1 cellular context compared by ENCODE assay signal in the genomic region with DNA sequence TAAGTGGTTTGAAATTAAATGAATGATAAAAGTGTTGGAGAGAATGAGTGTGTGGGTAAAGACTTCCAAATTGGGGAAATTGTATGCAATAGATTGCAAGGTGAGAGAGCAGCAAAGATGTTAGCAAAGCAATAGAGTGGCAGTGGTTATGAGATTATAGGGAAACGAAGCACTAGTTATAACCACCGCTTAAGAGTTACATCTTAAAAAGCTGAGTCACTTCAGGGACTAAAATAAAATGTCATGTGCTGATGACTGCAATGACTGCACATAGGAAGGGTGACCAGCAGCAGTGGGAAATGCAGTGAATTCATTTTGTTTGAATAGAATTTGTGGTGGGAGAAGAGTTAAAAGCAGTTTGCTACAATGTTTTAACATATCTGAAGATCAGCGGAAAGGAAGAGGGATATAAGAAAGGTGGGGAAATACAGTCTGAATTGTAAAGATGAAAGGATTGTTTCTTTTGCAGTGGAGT.
TF ChIP-seq lines count a peak whose summit lies in the region.

No MANE protein-coding gene starts in this region.

TF ChIP-seq in K562, 482 proteins besides CTCF, POLR2A, EP300 and RAD21 (continued from another document and continues in another):
- TF ChIP-seq BACH1 (tag; IDR thresholded peaks at IDR 0.05) (peak; percentile 98), ZEB2 (IDR thresholded peaks at IDR 0.05) (no peak), ILK (tag; IDR thresholded peaks at IDR 0.05; ENCODE audit: borderline replicate concordance, low read depth) (no peak), NCOA4 (IDR thresholded peaks at IDR 0.05; ENCODE audit: partially characterized antibody) (no peak), HEY1 (CRISPR knock-in tag; IDR thresholded peaks at IDR 0.05; ENCODE audit: borderline replicate concordance) (no peak), L3MBTL2 (IDR thresholded peaks at IDR 0.05) (peak; percentile 78), SETDB1 (IDR thresholded peaks at IDR 0.05; ENCODE audit: low read length) (no peak), HMGN3 (IDR thresholded peaks at IDR 0.05; ENCODE audit: borderline replicate concordance, extremely low read depth, insufficient read length, low read depth, low read length) (no peak), TAF9B (IDR thresholded peaks at IDR 0.05; ENCODE audit: partially characterized antibody) (peak; percentile 58), CSDE1 (IDR thresholded peaks at IDR 0.05) (no peak), EP400 (IDR thresholded peaks at IDR 0.05) (peak; percentile 47), ZNF75A (CRISPR knock-in tag; IDR thresholded peaks at IDR 0.05) (peak; percentile 90), SMARCC2 (IDR thresholded peaks at IDR 0.05; ENCODE audit: low read depth) (0 out of 2 replicates have a peak, but pooled peaks have one; percentile 51), BRD4 (IDR thresholded peaks at IDR 0.05) (no peak), C11orf30 (IDR thresholded peaks at IDR 0.05; ENCODE audit: low read depth) (peak; percentile 95), XRCC5 (IDR thresholded peaks at IDR 0.05; ENCODE audit: low read depth, low read length) (no peak), CHD1 (IDR thresholded peaks at IDR 0.05; ENCODE audit: low read length) (no peak), ZBTB8A (IDR thresholded peaks at IDR 0.05; ENCODE audit: partially characterized antibody) (no peak), ZNF717 (CRISPR knock-in tag; IDR thresholded peaks at IDR 0.05) (no peak), SRSF9 (IDR thresholded peaks at IDR 0.05; ENCODE audit: borderline replicate concordance, low read depth, low read length) (no peak), ILF3 (IDR thresholded peaks at IDR 0.05; ENCODE audit: borderline replicate concordance) (no peak), BCL6 (CRISPR knock-in tag; IDR thresholded peaks at IDR 0.05) (no peak), HDAC6 (IDR thresholded peaks at IDR 0.05; ENCODE audit: low read depth, low read length) (no peak), RNF2 (IDR thresholded peaks at IDR 0.05) (no peak), MEF2D (tag; conservative IDR thresholded peaks at IDR 0.05; ENCODE audit: low read depth) (peak; percentile 97), RBM17 (IDR thresholded peaks at IDR 0.05; ENCODE audit: borderline replicate concordance, low read depth, low read length) (no peak), TRIM28 (IDR thresholded peaks at IDR 0.05) (no peak), GABPB2 (CRISPR knock-in tag; conservative IDR thresholded peaks at IDR 0.05) (no peak), LEF1 (IDR thresholded peaks at IDR 0.05) (peak; percentile 80)
- TF ChIP-seq, protein P1, sequence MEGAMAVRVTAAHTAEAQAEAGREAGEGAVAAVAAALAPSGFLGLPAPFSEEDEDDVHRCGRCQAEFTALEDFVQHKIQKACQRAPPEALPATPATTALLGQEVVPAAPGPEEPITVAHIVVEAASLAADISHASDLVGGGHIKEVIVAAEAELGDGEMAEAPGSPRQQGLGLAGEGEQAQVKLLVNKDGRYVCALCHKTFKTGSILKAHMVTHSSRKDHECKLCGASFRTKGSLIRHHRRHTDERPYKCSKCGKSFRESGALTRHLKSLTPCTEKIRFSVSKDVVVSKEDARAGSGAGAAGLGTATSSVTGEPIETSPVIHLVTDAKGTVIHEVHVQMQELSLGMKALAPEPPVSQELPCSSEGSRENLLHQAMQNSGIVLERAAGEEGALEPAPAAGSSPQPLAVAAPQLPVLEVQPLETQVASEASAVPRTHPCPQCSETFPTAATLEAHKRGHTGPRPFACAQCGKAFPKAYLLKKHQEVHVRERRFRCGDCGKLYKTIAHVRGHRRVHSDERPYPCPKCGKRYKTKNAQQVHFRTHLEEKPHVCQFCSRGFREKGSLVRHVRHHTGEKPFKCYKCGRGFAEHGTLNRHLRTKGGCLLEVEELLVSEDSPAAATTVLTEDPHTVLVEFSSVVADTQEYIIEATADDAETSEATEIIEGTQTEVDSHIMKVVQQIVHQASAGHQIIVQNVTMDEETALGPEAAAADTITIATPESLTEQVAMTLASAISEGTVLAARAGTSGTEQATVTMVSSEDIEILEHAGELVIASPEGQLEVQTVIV (CRISPR knock-in tag; IDR thresholded peaks at IDR 0.05; ENCODE audit: borderline replicate concordance): no peak
- TF ChIP-seq, protein P2, sequence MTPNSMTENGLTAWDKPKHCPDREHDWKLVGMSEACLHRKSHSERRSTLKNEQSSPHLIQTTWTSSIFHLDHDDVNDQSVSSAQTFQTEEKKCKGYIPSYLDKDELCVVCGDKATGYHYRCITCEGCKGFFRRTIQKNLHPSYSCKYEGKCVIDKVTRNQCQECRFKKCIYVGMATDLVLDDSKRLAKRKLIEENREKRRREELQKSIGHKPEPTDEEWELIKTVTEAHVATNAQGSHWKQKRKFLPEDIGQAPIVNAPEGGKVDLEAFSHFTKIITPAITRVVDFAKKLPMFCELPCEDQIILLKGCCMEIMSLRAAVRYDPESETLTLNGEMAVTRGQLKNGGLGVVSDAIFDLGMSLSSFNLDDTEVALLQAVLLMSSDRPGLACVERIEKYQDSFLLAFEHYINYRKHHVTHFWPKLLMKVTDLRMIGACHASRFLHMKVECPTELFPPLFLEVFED (CRISPR knock-in tag; conservative IDR thresholded peaks at IDR 0.05): no peak
- TF ChIP-seq, protein P3, sequence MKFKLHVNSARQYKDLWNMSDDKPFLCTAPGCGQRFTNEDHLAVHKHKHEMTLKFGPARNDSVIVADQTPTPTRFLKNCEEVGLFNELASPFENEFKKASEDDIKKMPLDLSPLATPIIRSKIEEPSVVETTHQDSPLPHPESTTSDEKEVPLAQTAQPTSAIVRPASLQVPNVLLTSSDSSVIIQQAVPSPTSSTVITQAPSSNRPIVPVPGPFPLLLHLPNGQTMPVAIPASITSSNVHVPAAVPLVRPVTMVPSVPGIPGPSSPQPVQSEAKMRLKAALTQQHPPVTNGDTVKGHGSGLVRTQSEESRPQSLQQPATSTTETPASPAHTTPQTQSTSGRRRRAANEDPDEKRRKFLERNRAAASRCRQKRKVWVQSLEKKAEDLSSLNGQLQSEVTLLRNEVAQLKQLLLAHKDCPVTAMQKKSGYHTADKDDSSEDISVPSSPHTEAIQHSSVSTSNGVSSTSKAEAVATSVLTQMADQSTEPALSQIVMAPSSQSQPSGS (CRISPR knock-in tag; IDR thresholded peaks at IDR 0.05): no peak
- TF ChIP-seq, protein P4, sequence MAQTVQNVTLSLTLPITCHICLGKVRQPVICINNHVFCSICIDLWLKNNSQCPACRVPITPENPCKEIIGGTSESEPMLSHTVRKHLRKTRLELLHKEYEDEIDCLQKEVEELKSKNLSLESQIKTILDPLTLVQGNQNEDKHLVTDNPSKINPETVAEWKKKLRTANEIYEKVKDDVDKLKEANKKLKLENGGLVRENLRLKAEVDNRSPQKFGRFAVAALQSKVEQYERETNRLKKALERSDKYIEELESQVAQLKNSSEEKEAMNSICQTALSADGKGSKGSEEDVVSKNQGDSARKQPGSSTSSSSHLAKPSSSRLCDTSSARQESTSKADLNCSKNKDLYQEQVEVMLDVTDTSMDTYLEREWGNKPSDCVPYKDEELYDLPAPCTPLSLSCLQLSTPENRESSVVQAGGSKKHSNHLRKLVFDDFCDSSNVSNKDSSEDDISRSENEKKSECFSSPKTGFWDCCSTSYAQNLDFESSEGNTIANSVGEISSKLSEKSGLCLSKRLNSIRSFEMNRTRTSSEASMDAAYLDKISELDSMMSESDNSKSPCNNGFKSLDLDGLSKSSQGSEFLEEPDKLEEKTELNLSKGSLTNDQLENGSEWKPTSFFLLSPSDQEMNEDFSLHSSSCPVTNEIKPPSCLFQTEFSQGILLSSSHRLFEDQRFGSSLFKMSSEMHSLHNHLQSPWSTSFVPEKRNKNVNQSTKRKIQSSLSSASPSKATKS (CRISPR knock-in tag; IDR thresholded peaks at IDR 0.05): no peak
- TF ChIP-seq, protein P5, sequence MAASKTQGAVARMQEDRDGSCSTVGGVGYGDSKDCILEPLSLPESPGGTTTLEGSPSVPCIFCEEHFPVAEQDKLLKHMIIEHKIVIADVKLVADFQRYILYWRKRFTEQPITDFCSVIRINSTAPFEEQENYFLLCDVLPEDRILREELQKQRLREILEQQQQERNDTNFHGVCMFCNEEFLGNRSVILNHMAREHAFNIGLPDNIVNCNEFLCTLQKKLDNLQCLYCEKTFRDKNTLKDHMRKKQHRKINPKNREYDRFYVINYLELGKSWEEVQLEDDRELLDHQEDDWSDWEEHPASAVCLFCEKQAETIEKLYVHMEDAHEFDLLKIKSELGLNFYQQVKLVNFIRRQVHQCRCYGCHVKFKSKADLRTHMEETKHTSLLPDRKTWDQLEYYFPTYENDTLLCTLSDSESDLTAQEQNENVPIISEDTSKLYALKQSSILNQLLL (CRISPR knock-in tag; IDR thresholded peaks at IDR 0.05; ENCODE audit: borderline replicate concordance): no peak
- TF ChIP-seq, protein P6, sequence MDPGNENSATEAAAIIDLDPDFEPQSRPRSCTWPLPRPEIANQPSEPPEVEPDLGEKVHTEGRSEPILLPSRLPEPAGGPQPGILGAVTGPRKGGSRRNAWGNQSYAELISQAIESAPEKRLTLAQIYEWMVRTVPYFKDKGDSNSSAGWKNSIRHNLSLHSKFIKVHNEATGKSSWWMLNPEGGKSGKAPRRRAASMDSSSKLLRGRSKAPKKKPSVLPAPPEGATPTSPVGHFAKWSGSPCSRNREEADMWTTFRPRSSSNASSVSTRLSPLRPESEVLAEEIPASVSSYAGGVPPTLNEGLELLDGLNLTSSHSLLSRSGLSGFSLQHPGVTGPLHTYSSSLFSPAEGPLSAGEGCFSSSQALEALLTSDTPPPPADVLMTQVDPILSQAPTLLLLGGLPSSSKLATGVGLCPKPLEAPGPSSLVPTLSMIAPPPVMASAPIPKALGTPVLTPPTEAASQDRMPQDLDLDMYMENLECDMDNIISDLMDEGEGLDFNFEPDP (CRISPR knock-in tag; IDR thresholded peaks at IDR 0.05): no peak
- TF ChIP-seq, protein P7, sequence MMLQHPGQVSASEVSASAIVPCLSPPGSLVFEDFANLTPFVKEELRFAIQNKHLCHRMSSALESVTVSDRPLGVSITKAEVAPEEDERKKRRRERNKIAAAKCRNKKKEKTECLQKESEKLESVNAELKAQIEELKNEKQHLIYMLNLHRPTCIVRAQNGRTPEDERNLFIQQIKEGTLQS (IDR thresholded peaks at IDR 0.05): peak; percentile 91
- TF ChIP-seq, protein P7 (CRISPR knock-in tag; conservative IDR thresholded peaks at IDR 0.05): no peak
- TF ChIP-seq, protein P8, sequence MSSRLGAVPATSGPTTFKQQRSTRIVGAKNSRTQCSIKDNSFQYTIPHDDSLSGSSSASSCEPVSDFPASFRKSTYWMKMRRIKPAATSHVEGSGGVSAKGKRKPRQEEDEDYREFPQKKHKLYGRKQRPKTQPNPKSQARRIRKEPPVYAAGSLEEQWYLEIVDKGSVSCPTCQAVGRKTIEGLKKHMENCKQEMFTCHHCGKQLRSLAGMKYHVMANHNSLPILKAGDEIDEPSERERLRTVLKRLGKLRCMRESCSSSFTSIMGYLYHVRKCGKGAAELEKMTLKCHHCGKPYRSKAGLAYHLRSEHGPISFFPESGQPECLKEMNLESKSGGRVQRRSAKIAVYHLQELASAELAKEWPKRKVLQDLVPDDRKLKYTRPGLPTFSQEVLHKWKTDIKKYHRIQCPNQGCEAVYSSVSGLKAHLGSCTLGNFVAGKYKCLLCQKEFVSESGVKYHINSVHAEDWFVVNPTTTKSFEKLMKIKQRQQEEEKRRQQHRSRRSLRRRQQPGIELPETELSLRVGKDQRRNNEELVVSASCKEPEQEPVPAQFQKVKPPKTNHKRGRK (tag; IDR thresholded peaks at IDR 0.05): no peak
- TF ChIP-seq, protein P9, sequence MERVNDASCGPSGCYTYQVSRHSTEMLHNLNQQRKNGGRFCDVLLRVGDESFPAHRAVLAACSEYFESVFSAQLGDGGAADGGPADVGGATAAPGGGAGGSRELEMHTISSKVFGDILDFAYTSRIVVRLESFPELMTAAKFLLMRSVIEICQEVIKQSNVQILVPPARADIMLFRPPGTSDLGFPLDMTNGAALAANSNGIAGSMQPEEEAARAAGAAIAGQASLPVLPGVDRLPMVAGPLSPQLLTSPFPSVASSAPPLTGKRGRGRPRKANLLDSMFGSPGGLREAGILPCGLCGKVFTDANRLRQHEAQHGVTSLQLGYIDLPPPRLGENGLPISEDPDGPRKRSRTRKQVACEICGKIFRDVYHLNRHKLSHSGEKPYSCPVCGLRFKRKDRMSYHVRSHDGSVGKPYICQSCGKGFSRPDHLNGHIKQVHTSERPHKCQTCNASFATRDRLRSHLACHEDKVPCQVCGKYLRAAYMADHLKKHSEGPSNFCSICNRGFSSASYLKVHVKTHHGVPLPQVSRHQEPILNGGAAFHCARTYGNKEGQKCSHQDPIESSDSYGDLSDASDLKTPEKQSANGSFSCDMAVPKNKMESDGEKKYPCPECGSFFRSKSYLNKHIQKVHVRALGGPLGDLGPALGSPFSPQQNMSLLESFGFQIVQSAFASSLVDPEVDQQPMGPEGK (CRISPR knock-in tag; IDR thresholded peaks at IDR 0.05; ENCODE audit: borderline replicate concordance): no peak
- TF ChIP-seq, protein P10, sequence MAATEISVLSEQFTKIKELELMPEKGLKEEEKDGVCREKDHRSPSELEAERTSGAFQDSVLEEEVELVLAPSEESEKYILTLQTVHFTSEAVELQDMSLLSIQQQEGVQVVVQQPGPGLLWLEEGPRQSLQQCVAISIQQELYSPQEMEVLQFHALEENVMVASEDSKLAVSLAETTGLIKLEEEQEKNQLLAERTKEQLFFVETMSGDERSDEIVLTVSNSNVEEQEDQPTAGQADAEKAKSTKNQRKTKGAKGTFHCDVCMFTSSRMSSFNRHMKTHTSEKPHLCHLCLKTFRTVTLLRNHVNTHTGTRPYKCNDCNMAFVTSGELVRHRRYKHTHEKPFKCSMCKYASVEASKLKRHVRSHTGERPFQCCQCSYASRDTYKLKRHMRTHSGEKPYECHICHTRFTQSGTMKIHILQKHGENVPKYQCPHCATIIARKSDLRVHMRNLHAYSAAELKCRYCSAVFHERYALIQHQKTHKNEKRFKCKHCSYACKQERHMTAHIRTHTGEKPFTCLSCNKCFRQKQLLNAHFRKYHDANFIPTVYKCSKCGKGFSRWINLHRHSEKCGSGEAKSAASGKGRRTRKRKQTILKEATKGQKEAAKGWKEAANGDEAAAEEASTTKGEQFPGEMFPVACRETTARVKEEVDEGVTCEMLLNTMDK (IDR thresholded peaks at IDR 0.05; ENCODE audit: borderline replicate concordance, insufficient read depth, low read depth, low read length, poor library complexity, severe bottlenecking): no peak
- TF ChIP-seq, protein P11, sequence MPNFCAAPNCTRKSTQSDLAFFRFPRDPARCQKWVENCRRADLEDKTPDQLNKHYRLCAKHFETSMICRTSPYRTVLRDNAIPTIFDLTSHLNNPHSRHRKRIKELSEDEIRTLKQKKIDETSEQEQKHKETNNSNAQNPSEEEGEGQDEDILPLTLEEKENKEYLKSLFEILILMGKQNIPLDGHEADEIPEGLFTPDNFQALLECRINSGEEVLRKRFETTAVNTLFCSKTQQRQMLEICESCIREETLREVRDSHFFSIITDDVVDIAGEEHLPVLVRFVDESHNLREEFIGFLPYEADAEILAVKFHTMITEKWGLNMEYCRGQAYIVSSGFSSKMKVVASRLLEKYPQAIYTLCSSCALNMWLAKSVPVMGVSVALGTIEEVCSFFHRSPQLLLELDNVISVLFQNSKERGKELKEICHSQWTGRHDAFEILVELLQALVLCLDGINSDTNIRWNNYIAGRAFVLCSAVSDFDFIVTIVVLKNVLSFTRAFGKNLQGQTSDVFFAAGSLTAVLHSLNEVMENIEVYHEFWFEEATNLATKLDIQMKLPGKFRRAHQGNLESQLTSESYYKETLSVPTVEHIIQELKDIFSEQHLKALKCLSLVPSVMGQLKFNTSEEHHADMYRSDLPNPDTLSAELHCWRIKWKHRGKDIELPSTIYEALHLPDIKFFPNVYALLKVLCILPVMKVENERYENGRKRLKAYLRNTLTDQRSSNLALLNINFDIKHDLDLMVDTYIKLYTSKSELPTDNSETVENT (CRISPR knock-in tag; IDR thresholded peaks at IDR 0.05): no peak
